In genomic region chr12:13436182-13436581, GRCh38 we compare ENCODE assay signal across 1 cellular context.
TF ChIP-seq lines count a peak whose summit lies in the region.

No MANE protein-coding gene starts in this region.

TF ChIP-seq in WTC11, 78 proteins besides CTCF, POLR2A, EP300 and RAD21 (continued from another document):
- TF ChIP-seq KAT7 (CRISPR knock-in tag; IDR thresholded peaks at IDR 0.05; ENCODE audit: borderline replicate concordance) (no peak), GTF2I (CRISPR knock-in tag; conservative IDR thresholded peaks at IDR 0.05) (no peak)
- TF ChIP-seq, protein P1, sequence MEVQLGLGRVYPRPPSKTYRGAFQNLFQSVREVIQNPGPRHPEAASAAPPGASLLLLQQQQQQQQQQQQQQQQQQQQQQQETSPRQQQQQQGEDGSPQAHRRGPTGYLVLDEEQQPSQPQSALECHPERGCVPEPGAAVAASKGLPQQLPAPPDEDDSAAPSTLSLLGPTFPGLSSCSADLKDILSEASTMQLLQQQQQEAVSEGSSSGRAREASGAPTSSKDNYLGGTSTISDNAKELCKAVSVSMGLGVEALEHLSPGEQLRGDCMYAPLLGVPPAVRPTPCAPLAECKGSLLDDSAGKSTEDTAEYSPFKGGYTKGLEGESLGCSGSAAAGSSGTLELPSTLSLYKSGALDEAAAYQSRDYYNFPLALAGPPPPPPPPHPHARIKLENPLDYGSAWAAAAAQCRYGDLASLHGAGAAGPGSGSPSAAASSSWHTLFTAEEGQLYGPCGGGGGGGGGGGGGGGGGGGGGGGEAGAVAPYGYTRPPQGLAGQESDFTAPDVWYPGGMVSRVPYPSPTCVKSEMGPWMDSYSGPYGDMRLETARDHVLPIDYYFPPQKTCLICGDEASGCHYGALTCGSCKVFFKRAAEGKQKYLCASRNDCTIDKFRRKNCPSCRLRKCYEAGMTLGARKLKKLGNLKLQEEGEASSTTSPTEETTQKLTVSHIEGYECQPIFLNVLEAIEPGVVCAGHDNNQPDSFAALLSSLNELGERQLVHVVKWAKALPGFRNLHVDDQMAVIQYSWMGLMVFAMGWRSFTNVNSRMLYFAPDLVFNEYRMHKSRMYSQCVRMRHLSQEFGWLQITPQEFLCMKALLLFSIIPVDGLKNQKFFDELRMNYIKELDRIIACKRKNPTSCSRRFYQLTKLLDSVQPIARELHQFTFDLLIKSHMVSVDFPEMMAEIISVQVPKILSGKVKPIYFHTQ (CRISPR knock-in tag; IDR thresholded peaks at IDR 0.05), result no peak
